25 cellular contexts compared by ENCODE assay signal in genomic region chr20:14918981-14919380, GRCh38.
DNase-seq lines count a peak whose midpoint lies in the region; ATAC-seq and TF ChIP-seq lines count a peak whose summit lies in the region.
"Had no signal": no experiment of that assay in that cellular context is flagged by ENCODE, and none has a peak within 500 bp of the region (broad histone marks: within the 10 kb centered on the region; RNA-seq: fewer than 3 reads in every experiment).

No MANE protein-coding gene starts in this region.

- H3K27ac ChIP-seq in 22Rv1: peak overlapping the region; percentile 87
- 0 out of 2 replicates have a peak overlapping the region, but pooled peaks have one; percentile 0 for H3K27ac ChIP-seq in HUES6 (ENCODE audit: low read depth, low read length)
- H3K27ac ChIP-seq in epithelial cell of prostate: peak overlapping the region; percentile 50
- H3K27ac ChIP-seq in neural progenitor cell: peak overlapping the region; percentile 2
- H3K27ac ChIP-seq in suprapubic skin: no peak overlapping the region
- H3K27ac ChIP-seq in heart right ventricle: no peak overlapping the region
- H3K27ac ChIP-seq in osteoblast (ENCODE audit: low read depth, low read length): no peak overlapping the region
- no peak overlapping the region for H3K27ac ChIP-seq in vagina
- H3K27ac ChIP-seq: C4-2B, coronary artery, Peyer's patch, SK-N-MC had no signal

- WGBS in suprapubic skin: 57% methylated on average over 3 of the region's 3 CpGs
- 62 to 69% methylated on average over 3 of the region's 3 CpGs for WGBS in heart right ventricle, 2 donors

- no peaks in the 10 kb centered on the region for H3K27me3 Mint-ChIP-seq in neural progenitor cell (ENCODE audit: insufficient read depth, low read depth)
- H3K27me3 Mint-ChIP-seq: activated T-cell treated with anti-CD3 and anti-CD28 coated beads, Interleukin-2, amount 50 U/mL, for 24 hours had no signal

- peaks cover 55% of the 10 kb centered on the region for H3K4me1 Mint-ChIP-seq in neural progenitor cell
- H3K4me1 Mint-ChIP-seq: activated naive CD4-positive, alpha-beta T cell treated with anti-CD3 and anti-CD28 coated beads, Interleukin-2, amount 50 U/mL, for 24 hours had no signal

- no peak overlapping the region for H3K4me3 ChIP-seq in HUES6 (ENCODE audit: low read depth, low read length)
- H3K4me3 ChIP-seq in neural progenitor cell: no peak overlapping the region
- H3K4me3 ChIP-seq in suprapubic skin: no peak overlapping the region
- H3K4me3 ChIP-seq in heart right ventricle: no peak overlapping the region
- H3K4me3 ChIP-seq in osteoblast (ENCODE audit: insufficient read depth, low read length): no peak overlapping the region
- H3K4me3 ChIP-seq in vagina: no peak overlapping the region
- H3K4me3 ChIP-seq: coronary artery, HAP-1, mucosa of descending colon, Peyer's patch, SK-N-MC had no signal

- H3K9ac ChIP-seq in HUES6 (ENCODE audit: low read length) (no peak overlapping the region), neural progenitor cell (no peak overlapping the region)

- H3K79me2 ChIP-seq in neural progenitor cell (ENCODE audit: low read depth) (no peaks in the 10 kb centered on the region), osteoblast (ENCODE audit: insufficient read depth, low read length) (no peaks in the 10 kb centered on the region)

- H3F3A ChIP-seq in neural progenitor cell (ENCODE audit: low read depth): peaks cover 21% of the 10 kb centered on the region

- H3K4me2 ChIP-seq in neural progenitor cell (peak overlapping the region; percentile 45), osteoblast (ENCODE audit: insufficient read depth, low read length) (no peak overlapping the region)

- peak overlapping the region; percentile 81 for H3K27ac Mint-ChIP-seq in neural progenitor cell
- H3K27ac Mint-ChIP-seq: activated CD8-positive, alpha-beta T cell treated with anti-CD3 and anti-CD28 coated beads, Interleukin-2, amount 10 ng/mL, durations not matched to agents 7 days and 5 days; activated naive CD4-positive, alpha-beta T cell treated with anti-CD3 and anti-CD28 coated beads, Interleukin-2, amount 50 U/mL, for 24 hours; activated T-cell treated with anti-CD3 and anti-CD28 coated beads, Interleukin-2, amount 50 U/mL, for 24 hours had no signal

- no peaks in the 10 kb centered on the region for H4K20me1 ChIP-seq in neural progenitor cell (ENCODE audit: low read depth)
- no peaks in the 10 kb centered on the region for H4K20me1 ChIP-seq in osteoblast (ENCODE audit: insufficient read depth, low read length)

- intact Hi-C loops in heart right ventricle (cut with DNase I) (no loop called here), vagina (cut with DNase I) (no loop called here)

- H3K9me3 Mint-ChIP-seq in neural progenitor cell: no peaks in the 10 kb centered on the region

- no peak for ATAC-seq in heart right ventricle
- ATAC-seq: activated CD8-positive, alpha-beta T cell treated with anti-CD3 and anti-CD28 coated beads, Interleukin-2, amount 10 ng/mL, durations not matched to agents 7 days and 5 days; left lobe of liver; stimulated activated naive CD8-positive, alpha-beta T cell treated with anti-CD3 and anti-CD28 coated beads, Interleukin-15, Interleukin-2, amounts not matched to agents 100 U/mL and 50 U/mL, for 24 hours had no signal

- no peak for TF ChIP-seq EP300 in suprapubic skin (IDR thresholded peaks at IDR 0.05)

- no peak overlapping the region for H3K4me3 Mint-ChIP-seq in neural progenitor cell
- H3K4me3 Mint-ChIP-seq: activated CD8-positive, alpha-beta T cell treated with anti-CD3 and anti-CD28 coated beads, Interleukin-2, amount 10 ng/mL, durations not matched to agents 7 days and 5 days; activated naive CD4-positive, alpha-beta T cell treated with anti-CD3 and anti-CD28 coated beads, Interleukin-2, amount 50 U/mL, for 24 hours; activated T-cell treated with anti-CD3 and anti-CD28 coated beads, Interleukin-2, amount 50 U/mL, for 24 hours had no signal

- no peaks in the 10 kb centered on the region for H3K9me3 ChIP-seq in HUES6 (ENCODE audit: control insufficient read depth, insufficient read depth, low read depth, low read length)
- H3K9me3 ChIP-seq in neural progenitor cell (ENCODE audit: low read depth): no peaks in the 10 kb centered on the region
- no peaks in the 10 kb centered on the region for H3K9me3 ChIP-seq in suprapubic skin
- H3K9me3 ChIP-seq in heart right ventricle: no peaks in the 10 kb centered on the region
- H3K9me3 ChIP-seq in osteoblast (ENCODE audit: low read depth, low read length): no peaks in the 10 kb centered on the region
- no peaks in the 10 kb centered on the region for H3K9me3 ChIP-seq in vagina
- H3K9me3 ChIP-seq: HAP-1, mucosa of descending colon, Peyer's patch, upper lobe of left lung had no signal

- no peak for TF ChIP-seq CTCF in 22Rv1 (IDR thresholded peaks at IDR 0.05)
- TF ChIP-seq CTCF in neural progenitor cell (IDR thresholded peaks at IDR 0.05): no peak
- TF ChIP-seq CTCF in suprapubic skin (IDR thresholded peaks at IDR 0.05): no peak
- no peak for TF ChIP-seq CTCF in heart right ventricle (IDR thresholded peaks at IDR 0.05)
- no peak for TF ChIP-seq CTCF in osteoblast (IDR thresholded peaks at IDR 0.05; ENCODE audit: extremely low read depth, low read depth, low read length)
- no peak for TF ChIP-seq CTCF in vagina (IDR thresholded peaks at IDR 0.05)

- H3K36me3 Mint-ChIP-seq in neural progenitor cell: no peaks in the 10 kb centered on the region
- H3K36me3 Mint-ChIP-seq: activated naive CD4-positive, alpha-beta T cell treated with anti-CD3 and anti-CD28 coated beads, Interleukin-2, amount 50 U/mL, for 24 hours had no signal

- TF ChIP-seq POLR2A in suprapubic skin (IDR thresholded peaks at IDR 0.05) (no peak), vagina (IDR thresholded peaks at IDR 0.05) (no peak)

- H3K27me3 ChIP-seq in HUES6 (ENCODE audit: control insufficient read depth, insufficient read depth, low read length): no peaks in the 10 kb centered on the region
- H3K27me3 ChIP-seq in neural progenitor cell: no peaks in the 10 kb centered on the region
- no peaks in the 10 kb centered on the region for H3K27me3 ChIP-seq in suprapubic skin
- H3K27me3 ChIP-seq in heart right ventricle: no peaks in the 10 kb centered on the region
- H3K27me3 ChIP-seq in osteoblast (ENCODE audit: insufficient read depth, low read length): no peaks in the 10 kb centered on the region
- H3K27me3 ChIP-seq in vagina: no peaks in the 10 kb centered on the region
- H3K27me3 ChIP-seq: Peyer's patch, upper lobe of left lung had no signal

- peaks cover 18% of the 10 kb centered on the region for H3K4me1 ChIP-seq in HUES6 (ENCODE audit: control insufficient read depth, insufficient read depth, low read length)
- H3K4me1 ChIP-seq in neural progenitor cell: peaks cover 37% of the 10 kb centered on the region
- peaks cover 15% of the 10 kb centered on the region for H3K4me1 ChIP-seq in suprapubic skin
- peaks cover 0 to 8% (median 0%) of the 10 kb centered on the region in 9 donors for H3K4me1 ChIP-seq in heart right ventricle
- H3K4me1 ChIP-seq in osteoblast (ENCODE audit: insufficient read depth, low read length): no peaks in the 10 kb centered on the region
- H3K4me1 ChIP-seq in vagina: peaks cover 20% of the 10 kb centered on the region
- H3K4me1 ChIP-seq: HAP-1 had no signal

- H2AFZ ChIP-seq in neural progenitor cell (replicated peaks) (peak overlapping the region; percentile 80), osteoblast (ENCODE audit: low read length) (no peak overlapping the region)

- H3K36me3 ChIP-seq in HUES6 (ENCODE audit: control insufficient read depth, insufficient read depth, low read length) (no peaks in the 10 kb centered on the region), neural progenitor cell (no peaks in the 10 kb centered on the region), suprapubic skin (no peaks in the 10 kb centered on the region), heart right ventricle (no peaks in the 10 kb centered on the region), osteoblast (ENCODE audit: insufficient read depth, low read length) (no peaks in the 10 kb centered on the region), vagina (no peaks in the 10 kb centered on the region)
- H3K36me3 ChIP-seq: HAP-1, Peyer's patch, upper lobe of left lung had no signal

- DNase-seq in epithelial cell of prostate (ENCODE audit: low read depth, low spot score): no peak
- DNase-seq in neural progenitor cell (ENCODE audit: low spot score): no peak
- DNase-seq in suprapubic skin (ENCODE audit: low spot score in 2 of 2): no peak
- DNase-seq in heart right ventricle: no peak
- no peak for DNase-seq in osteoblast (ENCODE audit: insufficient read length, low spot score, missing footprints)
- DNase-seq in vagina (ENCODE audit: extremely low spot score in 2 of 2): no peak
- DNase-seq: activated CD8-positive, alpha-beta T cell treated with anti-CD3 and anti-CD28 coated beads, Interleukin-2, amount 10 ng/mL, durations not matched to agents 7 days and 5 days; activated T-cell treated with anti-CD3 and anti-CD28 coated beads, Interleukin-2, amount 50 U/mL, for 24 hours; GF-D8; IMR-90; mucosa of descending colon; NCI-H1436 treated with DMSO at 0.1 percent for 48 hours; occipital lobe; Peyer's patch; stimulated activated CD4-positive, alpha-beta T cell treated with anti-CD3 and anti-CD28 coated beads, Interleukin-1b, Interleukin-23, amount 100 ng/mL, for 48 hours; stimulated activated naive CD8-positive, alpha-beta T cell treated with anti-CD3 and anti-CD28 coated beads, Interleukin-15, Interleukin-2, amounts not matched to agents 100 U/mL and 50 U/mL, for 24 hours; upper lobe of left lung had no signal

Comparison
In these comparisons a context has a peak if more than half of its experiments do, and no peak if none do; other contexts are left out.
1. H3K27ac ChIP-seq: peak in 22Rv1 (single experiment), HUES6 (single experiment), epithelial cell of prostate (single experiment) and neural progenitor cell (single experiment); none in suprapubic skin (single experiment), heart right ventricle (0 of 10), osteoblast (single experiment) and vagina (single experiment).